In the genomic region with DNA sequence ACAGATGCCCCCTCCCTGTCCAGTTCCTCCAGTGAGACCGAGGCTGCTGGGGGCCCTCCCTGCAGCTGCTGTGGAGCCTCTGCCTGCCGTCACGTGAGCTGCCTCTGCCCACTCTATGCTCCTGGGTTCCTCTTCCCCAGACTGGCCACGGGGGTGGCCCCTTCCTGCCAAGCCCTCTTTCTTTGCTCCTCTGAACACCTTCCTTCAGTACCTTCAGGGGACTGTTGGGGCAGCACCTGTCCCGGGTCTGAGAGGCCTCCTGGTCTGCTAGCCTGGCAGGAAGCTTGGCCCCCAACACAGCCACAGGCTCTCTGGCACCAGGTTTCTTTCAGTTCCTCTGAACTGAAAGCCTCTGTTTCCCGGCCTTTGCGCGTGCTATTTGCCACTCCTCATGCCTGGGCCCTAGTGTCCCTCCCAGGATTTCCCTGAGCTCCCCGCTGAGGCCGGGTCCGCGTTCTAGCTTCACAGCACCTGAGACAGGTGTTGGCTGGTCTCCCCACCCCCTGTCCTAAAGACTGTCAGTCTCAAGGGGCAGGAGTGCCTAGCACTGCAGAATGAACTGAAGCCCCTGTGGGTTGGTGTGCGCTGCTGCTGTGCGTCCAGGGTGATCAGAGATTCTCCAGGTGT, we compare ENCODE assay signal across 11 cellular contexts. TPM values are rescaled to one million over a fixed set of nuclear protein-coding genes. Genes with fewer than 3 reads are reported as not detected.
DNase-seq lines count a peak whose midpoint lies in the region; ATAC-seq and TF ChIP-seq lines count a peak whose summit lies in the region.
"Had no signal": no experiment of that assay in that cellular context is flagged by ENCODE, and none has a peak within 500 bp of the region (broad histone marks: within the 10 kb centered on the region; RNA-seq: fewer than 3 reads in every experiment).

No MANE protein-coding gene starts in this region.

- no peaks in the 10 kb centered on the region for H3K9me3 ChIP-seq in thyroid gland
- H3K9me3 ChIP-seq: thoracic aorta had no signal

- ATAC-seq in HG03378 (IDR thresholded peaks at IDR 0.05; ENCODE audit: unreplicated experiment) (peak; percentile 44), HG03442 (IDR thresholded peaks at IDR 0.05; ENCODE audit: unreplicated experiment) (no peak), HG03025 (IDR thresholded peaks at IDR 0.05; ENCODE audit: low FRiP score, unreplicated experiment) (no peak)

- H3K27me3 Mint-ChIP-seq in stimulated activated naive CD8-positive, alpha-beta T cell treated with anti-CD3 and anti-CD28 coated beads, Interleukin-15, Interleukin-2, amounts not matched to agents 100 ng/mL and 50 ng/mL, for 24 hours: no peaks in the 10 kb centered on the region

- no peak for TF ChIP-seq CTCF in coronary artery (IDR thresholded peaks at IDR 0.05)
- no peak for TF ChIP-seq CTCF in thyroid gland (IDR thresholded peaks at IDR 0.05)

- peak overlapping the region; percentile 31 for H3K27ac Mint-ChIP-seq in stimulated activated naive CD8-positive, alpha-beta T cell treated with anti-CD3 and anti-CD28 coated beads, Interleukin-15, Interleukin-2, amounts not matched to agents 100 ng/mL and 50 ng/mL, for 24 hours

- TF ChIP-seq POLR2A in GM19099 (IDR thresholded peaks at IDR 0.05; ENCODE audit: extremely low read depth, insufficient read length, low read depth) (peak; percentile 31), thyroid gland (IDR thresholded peaks at IDR 0.05) (no peak)

- no peak overlapping the region for H3K4me3 ChIP-seq in coronary artery
- no peak overlapping the region for H3K4me3 ChIP-seq in thyroid gland (replicated peaks in 1 of 3)
- H3K4me3 ChIP-seq: thoracic aorta had no signal

- peaks cover 24% of the 10 kb centered on the region for H3K4me1 Mint-ChIP-seq in stimulated activated naive CD8-positive, alpha-beta T cell treated with anti-CD3 and anti-CD28 coated beads, Interleukin-15, Interleukin-2, amounts not matched to agents 100 ng/mL and 50 ng/mL, for 24 hours (ENCODE audit: low read depth)

- H3K4me3 Mint-ChIP-seq in stimulated activated naive CD8-positive, alpha-beta T cell treated with anti-CD3 and anti-CD28 coated beads, Interleukin-15, Interleukin-2, amounts not matched to agents 100 ng/mL and 50 ng/mL, for 24 hours: no peak overlapping the region

- 78 to 79% methylated on average over 14 of the region's 14 CpGs for WGBS in thyroid gland, 2 donors

- no peaks in the 10 kb centered on the region for H3K27me3 ChIP-seq in thyroid gland

- intact Hi-C loops in thyroid gland (cut with DNase I): no loop called here

- DNase-seq in coronary artery (ENCODE audit: low spot score): no peak
- no peak for DNase-seq in thyroid gland
- DNase-seq: NCI-H1436 had no signal

- no peaks in the 10 kb centered on the region for H3K36me3 ChIP-seq in thyroid gland
- H3K36me3 ChIP-seq: thoracic aorta had no signal

- H3K9me3 Mint-ChIP-seq in stimulated activated naive CD8-positive, alpha-beta T cell treated with anti-CD3 and anti-CD28 coated beads, Interleukin-15, Interleukin-2, amounts not matched to agents 100 ng/mL and 50 ng/mL, for 24 hours: no peaks in the 10 kb centered on the region

- H3K4me1 ChIP-seq in thyroid gland: peaks cover 11 to 12% of the 10 kb centered on the region in 2 donors

- H3K27ac ChIP-seq in coronary artery (peak overlapping the region; percentile 40 to 79), thyroid gland (no peak overlapping the region)
- H3K27ac ChIP-seq: epithelial cell of prostate, parathyroid adenoma had no signal

- no peaks in the 10 kb centered on the region for H3K36me3 Mint-ChIP-seq in stimulated activated naive CD8-positive, alpha-beta T cell treated with anti-CD3 and anti-CD28 coated beads, Interleukin-15, Interleukin-2, amounts not matched to agents 100 ng/mL and 50 ng/mL, for 24 hours (ENCODE audit: low read depth)

RNA-seq across cellular contexts. Expression of a gene that starts 6.6 kb away (rescaled TPM):
- 10 to 100 TPM; 33.1 to 62.1 (median 36.3) TPM for total RNA-seq in thyroid gland

RNA-seq across cellular contexts. Expression of a gene that starts 13.0 kb away (rescaled TPM):
- total RNA-seq in thyroid gland: 10 to 100 TPM; 32.6 to 43.5 (median 37.9) TPM

RNA-seq across cellular contexts. Expression of a gene that starts 24.0 kb away (rescaled TPM):
- 1 to 10 TPM; 3.6 to 7.8 (median 3.6) TPM for total RNA-seq in thyroid gland

RNA-seq across cellular contexts. Expression of a gene that starts 30.7 kb away (rescaled TPM):
- 10 to 100 TPM; 33.3 to 89.0 (median 39.5) TPM for total RNA-seq in thyroid gland

RNA-seq across cellular contexts. Expression of a gene that starts 32.2 kb away (rescaled TPM):
- total RNA-seq in thyroid gland: 10 to 100 TPM; 15.9 to 32.3 (median 21.8) TPM

Comparison
In these comparisons a context has a peak if more than half of its experiments do, and no peak if none do; other contexts are left out.
1. H3K27ac ChIP-seq: peak in coronary artery (2 of 2); none in thyroid gland (0 of 3).